ENCODE assay signal across 8 cellular contexts in the genomic region with DNA sequence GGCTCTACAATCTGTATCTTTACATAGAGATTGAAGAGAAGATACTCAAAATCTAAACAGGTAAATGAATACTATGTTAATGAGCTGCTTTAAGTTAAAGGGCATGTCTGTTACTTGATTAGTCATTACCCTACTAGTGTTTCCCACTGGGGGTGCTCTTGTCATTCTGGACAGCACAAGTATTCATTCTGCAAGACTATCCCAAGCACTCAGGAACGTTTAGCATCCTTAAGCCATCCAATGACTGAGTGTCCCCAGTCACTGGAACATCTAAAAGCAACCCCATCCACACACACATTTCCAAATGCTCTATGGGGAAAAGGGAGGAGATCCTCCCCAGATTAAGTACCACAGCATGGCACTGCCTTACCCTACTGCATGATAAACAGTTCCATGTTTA. TPM values are rescaled to one million over a fixed set of nuclear protein-coding genes. Genes with fewer than 3 reads are reported as not detected.
DNase-seq lines count a peak whose midpoint lies in the region; ATAC-seq, FAIRE-seq and TF ChIP-seq lines count a peak whose summit lies in the region.

No MANE protein-coding gene starts in this region.

- H3F3A ChIP-seq in DOHH2 (ENCODE audit: control insufficient read depth, insufficient read depth) = peaks cover 44% of the 10 kb centered on the region

- peak overlapping the region; percentile 22 for H3K27ac Mint-ChIP-seq in activated T-helper 2 cell treated with anti-CD3 and anti-CD28 coated beads, Interferon-gamma antibody, Interleukin-2, Interleukin-4, amounts not matched to agents 10 μg/mL and 5 μg/mL and 100 μg/mL, durations not matched to agents 14 hours and 24 hours and 36 hours

- TF ChIP-seq CTCF in DOHH2 (IDR thresholded peaks at IDR 0.05; ENCODE audit: low read depth, low read length, poor library complexity, severe bottlenecking) (peak; percentile 72), kidney (IDR thresholded peaks at IDR 0.05; ENCODE audit: borderline replicate concordance, extremely low read depth, insufficient read depth) (peak; percentile 34)

- FAIRE-seq in HTR-8/SVneo (lab: Jason Lieb, UNC) = no peak
- FAIRE-seq in kidney (lab: Jason Lieb, UNC) = no peak

- H3K27me3 ChIP-seq in DOHH2 (ENCODE audit: control insufficient read depth, low read length) = no peaks in the 10 kb centered on the region
- H3K27me3 ChIP-seq in effector memory CD4-positive, alpha-beta T cell (replicated peaks; ENCODE audit: control insufficient read depth, insufficient read depth, low read length, poor library complexity, severe bottlenecking) = no peaks in the 10 kb centered on the region

- 0 out of 2 replicates have a peak overlapping the region, but pooled peaks have one; percentile 0 for H3K4me2 ChIP-seq in DOHH2 (ENCODE audit: low read length)

- intact Hi-C loops in activated T-helper 2 cell treated with anti-CD3 and anti-CD28 coated beads, Interferon-gamma antibody, Interleukin-2, Interleukin-4, amounts not matched to agents 10 μg/mL and 5 μg/mL and 100 μg/mL, durations not matched to agents 14 hours and 24 hours and 36 hours (cut with micrococcal nuclease) = loop anchor here (1.0 to 10.0 kb wide), 3 partner anchors 179 to 671 kb away; no protein-coding TSS in a partner anchor
- intact Hi-C loops in kidney (cut with DNase I) = no loop called here

- peak; percentile 46 for DNase-seq in HTR-8/SVneo (ENCODE audit: insufficient read length, low spot score)
- no peak for DNase-seq in activated T-helper 2 cell treated with anti-CD3 and anti-CD28 coated beads, Interferon-gamma antibody, Interleukin-2, Interleukin-4, amounts not matched to agents 10 μg/mL and 5 μg/mL and 100 μg/mL, durations not matched to agents 14 hours and 24 hours and 36 hours (ENCODE audit: low spot score)
- DNase-seq in kidney = no peak
- no peak for DNase-seq in retina
- no peak for DNase-seq in HuH-7.5 (ENCODE audit: low spot score)
- DNase-seq in effector memory CD4-positive, alpha-beta T cell = no peak

- H3K4me3 ChIP-seq in DOHH2 (ENCODE audit: low read length) = no peak overlapping the region
- no peak overlapping the region for H3K4me3 ChIP-seq in kidney (ENCODE audit: low read length in 2 of 2)
- no peak overlapping the region for H3K4me3 ChIP-seq in effector memory CD4-positive, alpha-beta T cell (ENCODE audit: insufficient read depth, low read depth, low read length, poor library complexity, severe bottlenecking)

- peaks cover 71% of the 10 kb centered on the region for H4K20me1 ChIP-seq in DOHH2 (ENCODE audit: control insufficient read depth, insufficient read depth, low read depth, low read length)

- H3K27ac ChIP-seq in DOHH2 (ENCODE audit: low read depth, low read length) = peak overlapping the region; percentile 17
- no peak overlapping the region for H3K27ac ChIP-seq in kidney (ENCODE audit: low read depth in 2 of 2, low read length in 2 of 2)
- H3K27ac ChIP-seq in effector memory CD4-positive, alpha-beta T cell (ENCODE audit: insufficient read depth, low read length, poor library complexity, severe bottlenecking) = no peak overlapping the region

- peaks cover 60% of the 10 kb centered on the region for H3K36me3 Mint-ChIP-seq in activated T-helper 2 cell treated with anti-CD3 and anti-CD28 coated beads, Interferon-gamma antibody, Interleukin-2, Interleukin-4, amounts not matched to agents 10 μg/mL and 5 μg/mL and 100 μg/mL, durations not matched to agents 14 hours and 24 hours and 36 hours (ENCODE audit: low read depth)

- H3K79me2 ChIP-seq in DOHH2 (ENCODE audit: control insufficient read depth, low read length) = peaks cover 100% of the 10 kb centered on the region

- no peak overlapping the region for H3K9ac ChIP-seq in kidney (ENCODE audit: low read length in 2 of 2)

- H3K36me3 ChIP-seq in DOHH2 (ENCODE audit: control insufficient read depth, low read length) (peaks cover 97% of the 10 kb centered on the region), kidney (ENCODE audit: control insufficient read depth in 1 of 2, insufficient read depth in 2 of 2, low read length in 2 of 2) (peaks cover under 1 to 5% of the 10 kb centered on the region in 2 donors)
- peaks cover 7% of the 10 kb centered on the region for H3K36me3 ChIP-seq in effector memory CD4-positive, alpha-beta T cell (ENCODE audit: control insufficient read depth, insufficient read depth, low read length)

- H3K9me3 Mint-ChIP-seq in activated T-helper 2 cell treated with anti-CD3 and anti-CD28 coated beads, Interferon-gamma antibody, Interleukin-2, Interleukin-4, amounts not matched to agents 10 μg/mL and 5 μg/mL and 100 μg/mL, durations not matched to agents 14 hours and 24 hours and 36 hours = no peaks in the 10 kb centered on the region

- H3K4me1 Mint-ChIP-seq in activated T-helper 2 cell treated with anti-CD3 and anti-CD28 coated beads, Interferon-gamma antibody, Interleukin-2, Interleukin-4, amounts not matched to agents 10 μg/mL and 5 μg/mL and 100 μg/mL, durations not matched to agents 14 hours and 24 hours and 36 hours (ENCODE audit: low read depth) = peaks cover 78% of the 10 kb centered on the region

- peak; percentile 65 for ATAC-seq in GM19395 (IDR thresholded peaks at IDR 0.05; ENCODE audit: unreplicated experiment)

- H3K4me1 ChIP-seq in DOHH2 (ENCODE audit: control insufficient read depth, low read length) (peaks cover 59% of the 10 kb centered on the region), kidney (ENCODE audit: control insufficient read depth in 1 of 2, insufficient read depth in 1 of 2, low read depth in 1 of 2, low read length in 2 of 2) (peaks cover 19 to 30% of the 10 kb centered on the region in 2 donors)
- peaks cover 40% of the 10 kb centered on the region for H3K4me1 ChIP-seq in effector memory CD4-positive, alpha-beta T cell (ENCODE audit: control insufficient read depth, insufficient read depth, low read length, poor library complexity, severe bottlenecking)

- no peak overlapping the region for H3K4me3 Mint-ChIP-seq in activated T-helper 2 cell treated with anti-CD3 and anti-CD28 coated beads, Interferon-gamma antibody, Interleukin-2, Interleukin-4, amounts not matched to agents 10 μg/mL and 5 μg/mL and 100 μg/mL, durations not matched to agents 14 hours and 24 hours and 36 hours (ENCODE audit: low read depth)

- H3K9me3 ChIP-seq in DOHH2 (ENCODE audit: control insufficient read depth, insufficient read depth, low read length) = no peaks in the 10 kb centered on the region
- no peaks in the 10 kb centered on the region for H3K9me3 ChIP-seq in kidney (ENCODE audit: control insufficient read depth in 1 of 2, low read length in 2 of 2)
- no peaks in the 10 kb centered on the region for H3K9me3 ChIP-seq in effector memory CD4-positive, alpha-beta T cell (ENCODE audit: control insufficient read depth, low read length)

- no peaks in the 10 kb centered on the region for H3K27me3 Mint-ChIP-seq in activated T-helper 2 cell treated with anti-CD3 and anti-CD28 coated beads, Interferon-gamma antibody, Interleukin-2, Interleukin-4, amounts not matched to agents 10 μg/mL and 5 μg/mL and 100 μg/mL, durations not matched to agents 14 hours and 24 hours and 36 hours (ENCODE audit: low read depth)

- H3K9me2 ChIP-seq in DOHH2 (replicated peaks; ENCODE audit: control insufficient read depth, low read length) = no peaks in the 10 kb centered on the region

RNA-seq across cellular contexts. Expression of a gene that starts 25.7 kb away (rescaled TPM):
- 204 and 206 TPM in 2 replicates for total RNA-seq in activated T-helper 2 cell treated with anti-CD3 and anti-CD28 coated beads, Interferon-gamma antibody, Interleukin-2, Interleukin-4, amounts not matched to agents 10 μg/mL and 5 μg/mL and 100 μg/mL, durations not matched to agents 14 hours and 24 hours and 36 hours
- 636 TPM for total RNA-seq in kidney
- 154 TPM for polyA plus RNA-seq in kidney (ENCODE audit: insufficient read depth, low read depth, low replicate concordance)
